1 cellular context compared by ENCODE assay signal in genomic region chr12:89179245-89179644, GRCh38.
TF ChIP-seq lines count a peak whose summit lies in the region.

No MANE protein-coding gene starts in this region.

TF ChIP-seq in HCT116, 20 proteins besides CTCF, POLR2A, EP300 and RAD21 (continued from another document):
- TF ChIP-seq, protein P1, sequence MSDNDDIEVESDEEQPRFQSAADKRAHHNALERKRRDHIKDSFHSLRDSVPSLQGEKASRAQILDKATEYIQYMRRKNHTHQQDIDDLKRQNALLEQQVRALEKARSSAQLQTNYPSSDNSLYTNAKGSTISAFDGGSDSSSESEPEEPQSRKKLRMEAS (IDR thresholded peaks at IDR 0.05) = no peak
- no peak for TF ChIP-seq ZNF274 (IDR thresholded peaks at IDR 0.05; ENCODE audit: low read depth, low read length)
- no peak for TF ChIP-seq ELF1 (IDR thresholded peaks at IDR 0.05; ENCODE audit: borderline replicate concordance, low read depth)
- TF ChIP-seq, protein P2, sequence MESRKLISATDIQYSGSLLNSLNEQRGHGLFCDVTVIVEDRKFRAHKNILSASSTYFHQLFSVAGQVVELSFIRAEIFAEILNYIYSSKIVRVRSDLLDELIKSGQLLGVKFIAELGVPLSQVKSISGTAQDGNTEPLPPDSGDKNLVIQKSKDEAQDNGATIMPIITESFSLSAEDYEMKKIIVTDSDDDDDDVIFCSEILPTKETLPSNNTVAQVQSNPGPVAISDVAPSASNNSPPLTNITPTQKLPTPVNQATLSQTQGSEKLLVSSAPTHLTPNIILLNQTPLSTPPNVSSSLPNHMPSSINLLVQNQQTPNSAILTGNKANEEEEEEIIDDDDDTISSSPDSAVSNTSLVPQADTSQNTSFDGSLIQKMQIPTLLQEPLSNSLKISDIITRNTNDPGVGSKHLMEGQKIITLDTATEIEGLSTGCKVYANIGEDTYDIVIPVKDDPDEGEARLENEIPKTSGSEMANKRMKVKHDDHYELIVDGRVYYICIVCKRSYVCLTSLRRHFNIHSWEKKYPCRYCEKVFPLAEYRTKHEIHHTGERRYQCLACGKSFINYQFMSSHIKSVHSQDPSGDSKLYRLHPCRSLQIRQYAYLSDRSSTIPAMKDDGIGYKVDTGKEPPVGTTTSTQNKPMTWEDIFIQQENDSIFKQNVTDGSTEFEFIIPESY (IDR thresholded peaks at IDR 0.05; ENCODE audit: extremely low read depth, insufficient replicate concordance, low read length) = no peak
- no peak for TF ChIP-seq POLR2AphosphoS5 (IDR thresholded peaks at IDR 0.05; ENCODE audit: low read depth, low read length)
- TF ChIP-seq EZH2 (IDR thresholded peaks at IDR 0.05) = no peak
